1 cellular context compared by ENCODE assay signal in genomic region chr11:3888876-3889275, GRCh38.
TF ChIP-seq lines count a peak whose summit lies in the region.

No MANE protein-coding gene starts in this region.

TF ChIP-seq in GM12878, 131 proteins besides CTCF, POLR2A, EP300 and RAD21:
- TF ChIP-seq SIX5 (IDR thresholded peaks at IDR 0.05; ENCODE audit: low read depth, low read length, severe bottlenecking) (no peak), CBX3 (IDR thresholded peaks at IDR 0.05; ENCODE audit: borderline replicate concordance, low read depth) (no peak), SREBF1 (IDR thresholded peaks at IDR 0.05; ENCODE audit: low read length) (no peak), TARDBP (IDR thresholded peaks at IDR 0.05; ENCODE audit: borderline replicate concordance) (no peak), NBN (IDR thresholded peaks at IDR 0.05) (no peak), CHD4 (IDR thresholded peaks at IDR 0.05) (no peak), KAT2A (conservative IDR thresholded peaks at IDR 0.05; ENCODE audit: control insufficient read depth, low read depth, low read length) (no peak)
- TF ChIP-seq, protein P1, sequence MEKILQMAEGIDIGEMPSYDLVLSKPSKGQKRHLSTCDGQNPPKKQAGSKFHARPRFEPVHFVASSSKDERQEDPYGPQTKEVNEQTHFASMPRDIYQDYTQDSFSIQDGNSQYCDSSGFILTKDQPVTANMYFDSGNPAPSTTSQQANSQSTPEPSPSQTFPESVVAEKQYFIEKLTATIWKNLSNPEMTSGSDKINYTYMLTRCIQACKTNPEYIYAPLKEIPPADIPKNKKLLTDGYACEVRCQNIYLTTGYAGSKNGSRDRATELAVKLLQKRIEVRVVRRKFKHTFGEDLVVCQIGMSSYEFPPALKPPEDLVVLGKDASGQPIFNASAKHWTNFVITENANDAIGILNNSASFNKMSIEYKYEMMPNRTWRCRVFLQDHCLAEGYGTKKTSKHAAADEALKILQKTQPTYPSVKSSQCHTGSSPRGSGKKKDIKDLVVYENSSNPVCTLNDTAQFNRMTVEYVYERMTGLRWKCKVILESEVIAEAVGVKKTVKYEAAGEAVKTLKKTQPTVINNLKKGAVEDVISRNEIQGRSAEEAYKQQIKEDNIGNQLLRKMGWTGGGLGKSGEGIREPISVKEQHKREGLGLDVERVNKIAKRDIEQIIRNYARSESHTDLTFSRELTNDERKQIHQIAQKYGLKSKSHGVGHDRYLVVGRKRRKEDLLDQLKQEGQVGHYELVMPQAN (conservative IDR thresholded peaks at IDR 0.05): no peak
- TF ChIP-seq, protein P2, sequence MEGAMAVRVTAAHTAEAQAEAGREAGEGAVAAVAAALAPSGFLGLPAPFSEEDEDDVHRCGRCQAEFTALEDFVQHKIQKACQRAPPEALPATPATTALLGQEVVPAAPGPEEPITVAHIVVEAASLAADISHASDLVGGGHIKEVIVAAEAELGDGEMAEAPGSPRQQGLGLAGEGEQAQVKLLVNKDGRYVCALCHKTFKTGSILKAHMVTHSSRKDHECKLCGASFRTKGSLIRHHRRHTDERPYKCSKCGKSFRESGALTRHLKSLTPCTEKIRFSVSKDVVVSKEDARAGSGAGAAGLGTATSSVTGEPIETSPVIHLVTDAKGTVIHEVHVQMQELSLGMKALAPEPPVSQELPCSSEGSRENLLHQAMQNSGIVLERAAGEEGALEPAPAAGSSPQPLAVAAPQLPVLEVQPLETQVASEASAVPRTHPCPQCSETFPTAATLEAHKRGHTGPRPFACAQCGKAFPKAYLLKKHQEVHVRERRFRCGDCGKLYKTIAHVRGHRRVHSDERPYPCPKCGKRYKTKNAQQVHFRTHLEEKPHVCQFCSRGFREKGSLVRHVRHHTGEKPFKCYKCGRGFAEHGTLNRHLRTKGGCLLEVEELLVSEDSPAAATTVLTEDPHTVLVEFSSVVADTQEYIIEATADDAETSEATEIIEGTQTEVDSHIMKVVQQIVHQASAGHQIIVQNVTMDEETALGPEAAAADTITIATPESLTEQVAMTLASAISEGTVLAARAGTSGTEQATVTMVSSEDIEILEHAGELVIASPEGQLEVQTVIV (IDR thresholded peaks at IDR 0.05; ENCODE audit: borderline replicate concordance, partially characterized antibody): no peak
